Comparison of ENCODE assay signal across 14 cellular contexts in the genomic region with DNA sequence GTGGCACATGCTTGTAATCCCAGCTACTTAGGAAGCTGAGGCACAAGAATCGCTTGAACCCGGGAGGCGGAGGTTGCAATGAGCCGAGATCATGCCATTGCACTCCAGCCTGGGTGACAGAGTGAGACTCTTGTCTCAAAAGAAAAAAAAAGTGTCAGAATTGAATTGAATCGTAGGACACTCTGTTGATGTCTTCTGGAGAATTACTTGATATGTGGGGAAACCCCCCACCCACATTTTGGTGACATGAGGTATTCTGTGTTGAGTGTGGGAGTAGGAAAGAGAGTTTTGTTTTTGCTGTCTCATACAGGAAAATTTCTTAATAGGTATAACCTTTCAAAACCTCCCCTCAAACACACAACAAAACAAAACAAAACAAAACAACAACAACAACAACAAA.
DNase-seq lines count a peak whose midpoint lies in the region; ATAC-seq and TF ChIP-seq lines count a peak whose summit lies in the region.
"Had no signal": no experiment of that assay in that cellular context is flagged by ENCODE, and none has a peak within 500 bp of the region (broad histone marks: within the 10 kb centered on the region; RNA-seq: fewer than 3 reads in every experiment).

No MANE protein-coding gene starts in this region.

- H3K4me1 Mint-ChIP-seq in T-helper 2 cell treated with Interferon-gamma antibody and Interleukin-4, amounts not matched to agents 5 μg/mL and 100 μg/mL, for 36 hours (ENCODE audit: low read depth), result no peaks in the 10 kb centered on the region
- H3K4me1 Mint-ChIP-seq in activated naive CD8-positive, alpha-beta T cell treated with anti-CD3 and anti-CD28 coated beads, Interleukin-2, amount 50 U/mL, for 24 hours, result peaks cover 36% of the 10 kb centered on the region
- H3K4me1 Mint-ChIP-seq: activated naive CD8-positive, alpha-beta T cell treated with anti-CD3 and anti-CD28 coated beads, Interleukin-2, amount 10 ng/mL, durations not matched to agents 7 days and 5 days; memory B cell had no signal

- TF ChIP-seq CTCF in GM13976 (IDR thresholded peaks at IDR 0.05; ENCODE audit: borderline replicate concordance, control extremely low read depth, extremely low read depth, insufficient read depth, missing control alignments), result no peak

- no peak overlapping the region for H3K27ac Mint-ChIP-seq in T-helper 2 cell treated with Interferon-gamma antibody and Interleukin-4, amounts not matched to agents 5 μg/mL and 100 μg/mL, for 36 hours
- peak overlapping the region; percentile 61 for H3K27ac Mint-ChIP-seq in activated naive CD8-positive, alpha-beta T cell treated with anti-CD3 and anti-CD28 coated beads, Interleukin-2, amount 50 U/mL, for 24 hours
- H3K27ac Mint-ChIP-seq: activated naive CD8-positive, alpha-beta T cell treated with anti-CD3 and anti-CD28 coated beads, Interleukin-2, amount 10 ng/mL, durations not matched to agents 7 days and 5 days; memory B cell had no signal

- peak; percentile 89 for ATAC-seq in activated naive CD8-positive, alpha-beta T cell treated with anti-CD3 and anti-CD28 coated beads, Interleukin-2, amount 50 U/mL, for 24 hours
- ATAC-seq in SK-N-SH treated with all-trans-retinoic acid at 6 μM for 48 hours (no peak), HG02870 (IDR thresholded peaks at IDR 0.05; ENCODE audit: unreplicated experiment) (no peak)
- ATAC-seq: heart left ventricle had no signal

- H3K27me3 Mint-ChIP-seq in T-helper 2 cell treated with Interferon-gamma antibody and Interleukin-4, amounts not matched to agents 5 μg/mL and 100 μg/mL, for 36 hours (ENCODE audit: low read depth), result no peaks in the 10 kb centered on the region
- peaks cover 13% of the 10 kb centered on the region for H3K27me3 Mint-ChIP-seq in activated naive CD8-positive, alpha-beta T cell treated with anti-CD3 and anti-CD28 coated beads, Interleukin-2, amount 50 U/mL, for 24 hours
- H3K27me3 Mint-ChIP-seq: activated naive CD8-positive, alpha-beta T cell treated with anti-CD3 and anti-CD28 coated beads, Interleukin-2, amount 10 ng/mL, durations not matched to agents 7 days and 5 days; memory B cell had no signal

- H3K4me3 Mint-ChIP-seq in T-helper 2 cell treated with Interferon-gamma antibody and Interleukin-4, amounts not matched to agents 5 μg/mL and 100 μg/mL, for 36 hours, result no peak overlapping the region
- H3K4me3 Mint-ChIP-seq in activated naive CD8-positive, alpha-beta T cell treated with anti-CD3 and anti-CD28 coated beads, Interleukin-2, amount 50 U/mL, for 24 hours, result no peak overlapping the region
- H3K4me3 Mint-ChIP-seq: activated naive CD8-positive, alpha-beta T cell treated with anti-CD3 and anti-CD28 coated beads, Interleukin-2, amount 10 ng/mL, durations not matched to agents 7 days and 5 days; memory B cell; neural crest cell had no signal

- DNase-seq in GM13976 (ENCODE audit: low spot score) (peak; percentile 36), NCI-H2107 treated with DMSO at 0.1 percent for 48 hours (lab: John Stamatoyannopoulos, UW; ENCODE audit: unreplicated experiment) (no peak)
- peak; percentile 82 for DNase-seq in T-helper 2 cell treated with Interferon-gamma antibody and Interleukin-4, amounts not matched to agents 5 μg/mL and 100 μg/mL, for 36 hours (ENCODE audit: low spot score)
- DNase-seq in activated naive CD8-positive, alpha-beta T cell treated with anti-CD3 and anti-CD28 coated beads, Interleukin-2, amount 50 U/mL, for 24 hours, result peak; percentile 65
- peak; percentile 37 for DNase-seq in stimulated activated CD8-positive, alpha-beta memory T cell treated with anti-CD3 and anti-CD28 coated beads, Interleukin-12 subunit alpha, Interleukin-12 subunit beta, amount 100 ng/mL, for 24 hours (ENCODE audit: extremely low read depth)
- DNase-seq: activated naive CD8-positive, alpha-beta T cell treated with anti-CD3 and anti-CD28 coated beads, Interleukin-2, amount 10 ng/mL, durations not matched to agents 7 days and 5 days; heart left ventricle; NCI-H1092; NCI-H2171; WERI-Rb-1 had no signal

- peaks cover 2% of the 10 kb centered on the region for H3K36me3 Mint-ChIP-seq in T-helper 2 cell treated with Interferon-gamma antibody and Interleukin-4, amounts not matched to agents 5 μg/mL and 100 μg/mL, for 36 hours (ENCODE audit: low read depth)
- no peaks in the 10 kb centered on the region for H3K36me3 Mint-ChIP-seq in activated naive CD8-positive, alpha-beta T cell treated with anti-CD3 and anti-CD28 coated beads, Interleukin-2, amount 50 U/mL, for 24 hours (ENCODE audit: low read depth)
- H3K36me3 Mint-ChIP-seq: activated naive CD8-positive, alpha-beta T cell treated with anti-CD3 and anti-CD28 coated beads, Interleukin-2, amount 10 ng/mL, durations not matched to agents 7 days and 5 days; memory B cell had no signal

- in situ Hi-C loops in GM13976 (cut with MboI; ENCODE audit: low sequenced_read_pairs, unreplicated experiment), result no loop called here

- H3K9me3 Mint-ChIP-seq in T-helper 2 cell treated with Interferon-gamma antibody and Interleukin-4, amounts not matched to agents 5 μg/mL and 100 μg/mL, for 36 hours, result peaks cover 9% of the 10 kb centered on the region
- no peaks in the 10 kb centered on the region for H3K9me3 Mint-ChIP-seq in activated naive CD8-positive, alpha-beta T cell treated with anti-CD3 and anti-CD28 coated beads, Interleukin-2, amount 50 U/mL, for 24 hours

TF ChIP-seq in SK-N-SH treated with all-trans-retinoic acid at 6 μM for 48 hours, 23 proteins besides CTCF, POLR2A, EP300 and RAD21:
- TF ChIP-seq CREB5 (CRISPR knock-in tag; IDR thresholded peaks at IDR 0.05; ENCODE audit: low read depth) (no peak), ZC3H10 (CRISPR knock-in tag; IDR thresholded peaks at IDR 0.05) (no peak), RARB (CRISPR knock-in tag; IDR thresholded peaks at IDR 0.05) (no peak), PPARA (CRISPR knock-in tag; IDR thresholded peaks at IDR 0.05; ENCODE audit: borderline replicate concordance) (no peak), ZNF565 (CRISPR knock-in tag; conservative IDR thresholded peaks at IDR 0.05; ENCODE audit: low read depth) (no peak), OSR1 (CRISPR knock-in tag; IDR thresholded peaks at IDR 0.05) (no peak), ZNF8 (CRISPR knock-in tag; IDR thresholded peaks at IDR 0.05) (no peak), ZNF70 (CRISPR knock-in tag; IDR thresholded peaks at IDR 0.05) (no peak)
- TF ChIP-seq, protein P1, sequence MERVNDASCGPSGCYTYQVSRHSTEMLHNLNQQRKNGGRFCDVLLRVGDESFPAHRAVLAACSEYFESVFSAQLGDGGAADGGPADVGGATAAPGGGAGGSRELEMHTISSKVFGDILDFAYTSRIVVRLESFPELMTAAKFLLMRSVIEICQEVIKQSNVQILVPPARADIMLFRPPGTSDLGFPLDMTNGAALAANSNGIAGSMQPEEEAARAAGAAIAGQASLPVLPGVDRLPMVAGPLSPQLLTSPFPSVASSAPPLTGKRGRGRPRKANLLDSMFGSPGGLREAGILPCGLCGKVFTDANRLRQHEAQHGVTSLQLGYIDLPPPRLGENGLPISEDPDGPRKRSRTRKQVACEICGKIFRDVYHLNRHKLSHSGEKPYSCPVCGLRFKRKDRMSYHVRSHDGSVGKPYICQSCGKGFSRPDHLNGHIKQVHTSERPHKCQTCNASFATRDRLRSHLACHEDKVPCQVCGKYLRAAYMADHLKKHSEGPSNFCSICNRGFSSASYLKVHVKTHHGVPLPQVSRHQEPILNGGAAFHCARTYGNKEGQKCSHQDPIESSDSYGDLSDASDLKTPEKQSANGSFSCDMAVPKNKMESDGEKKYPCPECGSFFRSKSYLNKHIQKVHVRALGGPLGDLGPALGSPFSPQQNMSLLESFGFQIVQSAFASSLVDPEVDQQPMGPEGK (CRISPR knock-in tag; IDR thresholded peaks at IDR 0.05; ENCODE audit: borderline replicate concordance), result no peak
